In genomic region chr9:33024126-33024965, GRCh38 we compare ENCODE assay signal across 8 cellular contexts. TPM values are rescaled to one million over a fixed set of nuclear protein-coding genes. Genes with fewer than 3 reads are reported as not detected.
DNase-seq lines count a peak whose midpoint lies in the region; ATAC-seq and TF ChIP-seq lines count a peak whose summit lies in the region.

No MANE protein-coding gene starts in this region.

- H3K27me3 ChIP-seq in HUES48 (ENCODE audit: control insufficient read depth, insufficient read depth, low read length) (no peaks in the 10 kb centered on the region), parathyroid adenoma (ENCODE audit: control insufficient read depth, insufficient read depth, low read length) (no peaks in the 10 kb centered on the region)

- POLR2A ChIA-PET in activated CD8-positive, alpha-beta T cell treated with anti-CD3 and anti-CD28 coated beads, Interleukin-2, amount 10 ng/mL, durations not matched to agents 7 days and 5 days (lab: Charles Lee): interaction anchor here (0.6 to 4.6 kb wide), 40 partner anchors 8 to 499 kb away, joined by 3 to 77 read pairs (median 4); partner anchors contain the start of genes APTX, B4GALT1, NFX1 and NOL6

- DNase-seq in ELR (ENCODE audit: low read depth): peak; percentile 46
- DNase-seq in activated CD8-positive, alpha-beta T cell treated with anti-CD3 and anti-CD28 coated beads, Interleukin-2, amount 10 ng/mL, durations not matched to agents 7 days and 5 days: peak; percentile 28
- peak in 34 of 42 donors; percentile 13 to 62 (median 37) for DNase-seq in head of caudate nucleus
- no peak for DNase-seq in NCI-H774 (lab: John Stamatoyannopoulos, UW)
- DNase-seq in NCI-H1694 (lab: John Stamatoyannopoulos, UW): no peak
- DNase-seq in NCI-H187 treated with DMSO at 0.1 percent for 48 hours (lab: John Stamatoyannopoulos, UW): no peak

- peaks cover 8% of the 10 kb centered on the region; the same call in 1 of the 2 replicates for H3K4me1 ChIP-seq in HUES48 (ENCODE audit: control insufficient read depth, insufficient read depth, low read length)
- H3K4me1 ChIP-seq in parathyroid adenoma: peaks cover 6% of the 10 kb centered on the region

- intact Hi-C loops in head of caudate nucleus (cut with DNase I): loop anchor here (2.0 kb wide), 1 partner anchor 24 kb away; the partner anchor contains the start of gene APTX

- H3K9me3 ChIP-seq in HUES48 (ENCODE audit: control insufficient read depth, insufficient read depth, low read length) (no peaks in the 10 kb centered on the region), parathyroid adenoma (ENCODE audit: control insufficient read depth, low read length) (no peaks in the 10 kb centered on the region)

- H3K27ac ChIP-seq in HUES48 (ENCODE audit: low read depth, low read length) (peak overlapping the region; percentile 98), parathyroid adenoma (peak overlapping the region; percentile 96)

- H3K9ac ChIP-seq in HUES48 (ENCODE audit: low read depth, low read length) (peak overlapping the region; percentile 97), parathyroid adenoma (peak overlapping the region; percentile 19)

- H3K27me3 Mint-ChIP-seq in activated CD8-positive, alpha-beta T cell treated with anti-CD3 and anti-CD28 coated beads, Interleukin-2, amount 10 ng/mL, durations not matched to agents 7 days and 5 days (ENCODE audit: low read depth): no peaks in the 10 kb centered on the region

- peaks cover 48% of the 10 kb centered on the region for H3K36me3 Mint-ChIP-seq in activated CD8-positive, alpha-beta T cell treated with anti-CD3 and anti-CD28 coated beads, Interleukin-2, amount 10 ng/mL, durations not matched to agents 7 days and 5 days (ENCODE audit: low read depth)

- peaks cover 21% of the 10 kb centered on the region for H3K79me2 ChIP-seq in parathyroid adenoma

- no peaks in the 10 kb centered on the region for H3K9me3 Mint-ChIP-seq in activated CD8-positive, alpha-beta T cell treated with anti-CD3 and anti-CD28 coated beads, Interleukin-2, amount 10 ng/mL, durations not matched to agents 7 days and 5 days (ENCODE audit: insufficient read depth)

- peaks cover 54% of the 10 kb centered on the region for H3K4me1 Mint-ChIP-seq in activated CD8-positive, alpha-beta T cell treated with anti-CD3 and anti-CD28 coated beads, Interleukin-2, amount 10 ng/mL, durations not matched to agents 7 days and 5 days (ENCODE audit: low read depth)

- peak overlapping the region; percentile 96 for H3K4me3 Mint-ChIP-seq in activated CD8-positive, alpha-beta T cell treated with anti-CD3 and anti-CD28 coated beads, Interleukin-2, amount 10 ng/mL, durations not matched to agents 7 days and 5 days

- no peak for TF ChIP-seq CTCF in parathyroid adenoma (IDR thresholded peaks at IDR 0.05)

- H3K4me3 ChIP-seq in HUES48 (ENCODE audit: low read depth, low read length) (peak overlapping the region; percentile 99), parathyroid adenoma (ENCODE audit: low read depth, low read length) (peak overlapping the region; percentile 75)

- H3K27ac Mint-ChIP-seq in activated CD8-positive, alpha-beta T cell treated with anti-CD3 and anti-CD28 coated beads, Interleukin-2, amount 10 ng/mL, durations not matched to agents 7 days and 5 days: peak overlapping the region; percentile 91

- ATAC-seq in activated CD8-positive, alpha-beta T cell treated with anti-CD3 and anti-CD28 coated beads, Interleukin-2, amount 10 ng/mL, durations not matched to agents 7 days and 5 days: no peak

- H3K36me3 ChIP-seq in HUES48 (ENCODE audit: control insufficient read depth, insufficient read depth, low read length) (peaks cover 47% of the 10 kb centered on the region), parathyroid adenoma (ENCODE audit: control insufficient read depth, insufficient read depth, low read length) (no peaks in the 10 kb centered on the region)

- peak overlapping the region; percentile 89 for H3K4me2 ChIP-seq in parathyroid adenoma (ENCODE audit: low read length)

- peak overlapping the region; percentile 79 for H2AFZ ChIP-seq in parathyroid adenoma

- CTCF ChIA-PET in activated CD8-positive, alpha-beta T cell treated with anti-CD3 and anti-CD28 coated beads, Interleukin-2, amount 10 ng/mL, durations not matched to agents 7 days and 5 days (lab: Charles Lee): interaction anchor here (1.1 to 1.4 kb wide), 2 partner anchors 23 to 443 kb away, joined by 3 read pairs; partner anchors contain the start of gene APTX

RNA-seq across cellular contexts. Expression of gene DNAJA1, which starts 0.7 kb away (rescaled TPM):
- 100 to 1,000 TPM; 158 to 159 TPM for total RNA-seq in activated CD8-positive, alpha-beta T cell treated with anti-CD3 and anti-CD28 coated beads, Interleukin-2, amount 10 ng/mL, durations not matched to agents 7 days and 5 days

RNA-seq across cellular contexts. Expression of gene APTX, which starts 22.9 kb away (rescaled TPM):
- 10 to 100 TPM; 33.1 to 35.9 TPM for total RNA-seq in activated CD8-positive, alpha-beta T cell treated with anti-CD3 and anti-CD28 coated beads, Interleukin-2, amount 10 ng/mL, durations not matched to agents 7 days and 5 days

RNA-seq across cellular contexts. Expression of gene SMU1, which starts 52.1 kb away (rescaled TPM):
- total RNA-seq in activated CD8-positive, alpha-beta T cell treated with anti-CD3 and anti-CD28 coated beads, Interleukin-2, amount 10 ng/mL, durations not matched to agents 7 days and 5 days: 10 to 100 TPM; 21.7 to 22.6 TPM

Comparison
In these comparisons a context has a peak if more than half of its experiments do, and no peak if none do; other contexts are left out.
1. DNase-seq: peak in ELR (single experiment), activated CD8-positive, alpha-beta T cell treated with anti-CD3 and anti-CD28 coated beads, Interleukin-2, amount 10 ng/mL, durations not matched to agents 7 days and 5 days (single experiment) and head of caudate nucleus (34 of 42); none in NCI-H774 (single experiment), NCI-H1694 (single experiment) and NCI-H187 treated with DMSO at 0.1 percent for 48 hours (single experiment).